Comparison of ENCODE assay signal across 16 cellular contexts in genomic region chr6:65113581-65113980, GRCh38.
DNase-seq lines count a peak whose midpoint lies in the region; ATAC-seq and TF ChIP-seq lines count a peak whose summit lies in the region.
"Had no signal": no experiment of that assay in that cellular context is flagged by ENCODE, and none has a peak within 500 bp of the region (broad histone marks: within the 10 kb centered on the region; RNA-seq: fewer than 3 reads in every experiment).

No MANE protein-coding gene starts in this region.

- no peaks in the 10 kb centered on the region for H3K36me3 ChIP-seq in fibroblast of lung (ENCODE audit: control insufficient read depth, insufficient read depth, low read length)

- no peaks in the 10 kb centered on the region for H3K27me3 ChIP-seq in fibroblast of lung (ENCODE audit: control insufficient read depth, insufficient read depth, low read length)

- no peak overlapping the region for H3K4me2 ChIP-seq in fibroblast of lung (ENCODE audit: extremely low read depth, insufficient read depth, low read length)

- ATAC-seq in HG02678 (IDR thresholded peaks at IDR 0.05; ENCODE audit: unreplicated experiment) = no peak
- ATAC-seq: Panc1, Right ventricle myocardium inferior had no signal

- DNase-seq in H4 (ENCODE audit: low spot score) (peak; percentile 23), RKO (ENCODE audit: low spot score) (peak; percentile 47), fibroblast of lung (ENCODE audit: low read depth in 2 of 2) (peak; percentile 4 to 25), skeletal muscle cell (ENCODE audit: low read depth) (peak; percentile 0), UCSD-AML1 (lab: John Stamatoyannopoulos, UW; ENCODE audit: unreplicated experiment) (no peak), NCI-H510A treated with DMSO at 0.1 percent for 48 hours (lab: John Stamatoyannopoulos, UW) (no peak)
- DNase-seq: CD4-positive, CD25-positive, alpha-beta regulatory T cell; DMS53; KBM-7; NCI-H1048; NCI-H2081 treated with DMSO at 0.1 percent for 48 hours; NCI-H510A had no signal

- H3K4me3 ChIP-seq in fibroblast of lung (replicated peaks in 1 of 4; ENCODE audit: control extremely low read depth in 1 of 4, insufficient read depth in 1 of 4, low read depth in 3 of 4, low read length in 4 of 4) = no peak overlapping the region
- no peak overlapping the region for H3K4me3 ChIP-seq in skeletal muscle cell (ENCODE audit: low read depth, low read length)
- H3K4me3 ChIP-seq: SK-N-MC had no signal

- H2AFZ ChIP-seq in fibroblast of lung (ENCODE audit: low read length) = no peak overlapping the region

- no peak overlapping the region for H3K27ac ChIP-seq in fibroblast of lung (ENCODE audit: insufficient read depth, low read length)

- H3K79me2 ChIP-seq in fibroblast of lung (ENCODE audit: control insufficient read depth, insufficient read depth, low read length) = no peaks in the 10 kb centered on the region

- no peaks in the 10 kb centered on the region for H4K20me1 ChIP-seq in fibroblast of lung (ENCODE audit: control insufficient read depth, extremely low read depth, insufficient read depth, low read length)

- H3K9ac ChIP-seq in fibroblast of lung (ENCODE audit: insufficient read depth, low read length) = no peak overlapping the region

- no peak for TF ChIP-seq CTCF in fibroblast of lung (conservative IDR thresholded peaks at IDR 0.05 in 1 of 2, IDR thresholded peaks at IDR 0.05 in 1 of 2; ENCODE audit: low read depth in 1 of 2, low read length in 2 of 2)

- H3K4me1 ChIP-seq in fibroblast of lung (ENCODE audit: control insufficient read depth, extremely low read depth, insufficient read depth, low read length) = no peaks in the 10 kb centered on the region

- H3K9me3 ChIP-seq in fibroblast of lung (ENCODE audit: control insufficient read depth, insufficient read depth, low read depth, low read length) = no peaks in the 10 kb centered on the region

Comparison
In these comparisons a context has a peak if more than half of its experiments do, and no peak if none do; other contexts are left out.
1. DNase-seq: peak in H4 (single experiment), RKO (single experiment), fibroblast of lung (2 of 2) and skeletal muscle cell (single experiment); none in UCSD-AML1 (single experiment) and NCI-H510A treated with DMSO at 0.1 percent for 48 hours (single experiment).